7 cellular contexts compared by ENCODE assay signal in genomic region chr7:121081327-121081936, GRCh38.
A peak's percentile ranks its signal among the peaks of the same experiment; 100 is the strongest.
DNase-seq lines count a peak whose midpoint lies in the region; ATAC-seq and TF ChIP-seq lines count a peak whose summit lies in the region.

No MANE protein-coding gene starts in this region.

- CTCF ChIA-PET in OCI-LY7 (lab: Charles Lee; ENCODE audit: unreplicated experiment), result no interaction called here

- DNase-seq in GM10266 (ENCODE audit: extremely low spot score), result peak; percentile 24
- peak; percentile 8 for DNase-seq in KG1 (lab: John Stamatoyannopoulos, UW)
- DNase-seq in OCI-LY7 (ENCODE audit: low spot score), result peak; percentile 51
- DNase-seq in dorsolateral prefrontal cortex, result no peak
- DNase-seq in mucosa of descending colon, result peak in 1 of 3 donors; percentile 14
- DNase-seq in HK-2 (ENCODE audit: unreplicated experiment), result no peak

- H3K4me2 ChIP-seq in OCI-LY7 (ENCODE audit: low read length), result no peak overlapping the region

- no peaks in the 10 kb centered on the region for H4K20me1 ChIP-seq in OCI-LY7 (ENCODE audit: insufficient read depth, low read length)

- no peaks in the 10 kb centered on the region for H3K79me2 ChIP-seq in OCI-LY7 (ENCODE audit: insufficient read depth, low read depth, low read length)

- BruUV-seq in OCI-LY7 (replicated peaks; lab: Mats Ljungman, UMichigan), result no TSS peak

- H2AFZ ChIP-seq in OCI-LY7 (ENCODE audit: low read length), result no peak overlapping the region

- POLR2A ChIA-PET in OCI-LY7 (lab: Charles Lee), result interaction anchor here (0.5 kb wide), 1 partner anchor 10 kb away, joined by 5 read pairs; no protein-coding TSS in a partner anchor

- H3K9me2 ChIP-seq in OCI-LY7 (ENCODE audit: insufficient read depth, low read length), result no peaks in the 10 kb centered on the region

- H3K27me3 ChIP-seq in dorsolateral prefrontal cortex, result no peaks in the 10 kb centered on the region

- TF ChIP-seq CTCF in GM10266 (IDR thresholded peaks at IDR 0.05; ENCODE audit: control insufficient read depth, insufficient read depth, low read depth, missing control alignments) (peak; percentile 64), OCI-LY7 (conservative IDR thresholded peaks at IDR 0.05; ENCODE audit: low read length) (peak; percentile 87), dorsolateral prefrontal cortex (IDR thresholded peaks at IDR 0.05 in 54 of 56, conservative IDR thresholded peaks at IDR 0.05 in 2 of 56; ENCODE audit: low read depth in 1 of 56, partially characterized antibody in 56 of 56) (peak; percentile 56 to 92 (median 78)), mucosa of descending colon (IDR thresholded peaks at IDR 0.05) (no peak)

- H3K36me3 ChIP-seq in OCI-LY7 (ENCODE audit: insufficient read depth, low read length) (no peaks in the 10 kb centered on the region), mucosa of descending colon (ENCODE audit: low read depth) (no peaks in the 10 kb centered on the region)

- H3K4me3 ChIP-seq in OCI-LY7 (ENCODE audit: low read depth, low read length, poor library complexity, severe bottlenecking) (no peak overlapping the region), dorsolateral prefrontal cortex (no peak overlapping the region), mucosa of descending colon (no peak overlapping the region)

- ATAC-seq in GM21717 (IDR thresholded peaks at IDR 0.05; ENCODE audit: unreplicated experiment), result peak; percentile 80
- peak; percentile 68 for ATAC-seq in mucosa of descending colon

- H3K4me1 ChIP-seq in OCI-LY7 (ENCODE audit: insufficient read depth, low read length, poor library complexity, severe bottlenecking) (no peaks in the 10 kb centered on the region), mucosa of descending colon (ENCODE audit: low read depth) (no peaks in the 10 kb centered on the region)

- H3K9me3 ChIP-seq in OCI-LY7 (ENCODE audit: low read length) (no peaks in the 10 kb centered on the region), mucosa of descending colon (no peaks in the 10 kb centered on the region)

- no peak overlapping the region for H3K27ac ChIP-seq in OCI-LY7 (ENCODE audit: low read depth, low read length, poor library complexity, severe bottlenecking)
- no peak overlapping the region for H3K27ac ChIP-seq in dorsolateral prefrontal cortex

- intact Hi-C loops in OCI-LY7 (cut with micrococcal nuclease; ENCODE audit: unreplicated experiment) (loop anchor here (1.0 to 5.0 kb wide), 3 partner anchors 94 to 289 kb away; no protein-coding TSS in a partner anchor), dorsolateral prefrontal cortex (cut with DNase I) (loop anchor here (5.0 to 10.0 kb wide), 3 partner anchors 94 to 279 kb away; partner anchors contain the start of gene CPED1 (in 1 of the 2)), mucosa of descending colon (cut with DNase I, micrococcal nuclease) (loop anchor here in 1 of 2 donors (1.0 to 10.0 kb wide), 2 partner anchors 94 to 277 kb away; no protein-coding TSS in a partner anchor)

Comparison
In these comparisons a context has a peak if more than half of its experiments do, and no peak if none do; other contexts are left out.
1. DNase-seq: peak in GM10266 (single experiment), KG1 (single experiment) and OCI-LY7 (single experiment); none in dorsolateral prefrontal cortex (0 of 10) and HK-2 (single experiment).